In genomic region chr20:3795511-3796468, GRCh38 we compare ENCODE assay signal across 8 cellular contexts.
A peak's percentile ranks its signal among the peaks of the same experiment; 100 is the strongest.
DNase-seq lines count a peak whose midpoint lies in the region; ATAC-seq and FAIRE-seq lines count a peak whose summit lies in the region.

CDC25B (plus strand) TSS chr20:3796310; CDS start chr20:3796532, 222 bp downstream.

- no peaks in the 10 kb centered on the region for H3K9me3 ChIP-seq in effector memory CD4-positive, alpha-beta T cell (ENCODE audit: control insufficient read depth, low read length)

- peaks cover 42% of the 10 kb centered on the region for H3K4me1 ChIP-seq in effector memory CD4-positive, alpha-beta T cell (ENCODE audit: control insufficient read depth, insufficient read depth, low read length, poor library complexity, severe bottlenecking)

- peak within 1 kb of the TSS; percentile 83 for H3K4me3 ChIP-seq in effector memory CD4-positive, alpha-beta T cell (ENCODE audit: insufficient read depth, low read depth, low read length, poor library complexity, severe bottlenecking)

- peak; percentile 75 for FAIRE-seq in HTR-8/SVneo (lab: Jason Lieb, UNC)

- H3K4me3 Mint-ChIP-seq in memory B cell, result peak within 1 kb of the TSS; percentile 91

- H3K9me3 Mint-ChIP-seq in memory B cell, result no peaks in the 10 kb centered on the region

- DNase-seq in COLO668 (lab: John Stamatoyannopoulos, UW; ENCODE audit: unreplicated experiment) (peak; percentile 98), HTR-8/SVneo (ENCODE audit: insufficient read length, low spot score) (peak; percentile 94), NOMO-1 (lab: John Stamatoyannopoulos, UW; ENCODE audit: unreplicated experiment in 2 of 2) (peak; percentile 75 to 90), memory B cell (ENCODE audit: low spot score in 2 of 2) (peak; percentile 67 to 75)
- DNase-seq in activated CD8-positive, alpha-beta memory T cell treated with anti-CD3 and anti-CD28 coated beads for 24 hours, result peak; percentile 94
- DNase-seq in effector memory CD4-positive, alpha-beta T cell, result peak; percentile 80 to 88 (median 87)
- DNase-seq in stimulated activated CD8-positive, alpha-beta memory T cell treated with anti-CD3 and anti-CD28 coated beads, Interleukin-12 subunit alpha, Interleukin-12 subunit beta, amount 100 ng/mL, for 4 hours (ENCODE audit: low read depth), result peak; percentile 82

- ATAC-seq in GM21367 (IDR thresholded peaks at IDR 0.05; ENCODE audit: unreplicated experiment) (peak; percentile 43), memory B cell (ENCODE audit: low read depth) (peak; percentile 78)

- H3K27ac Mint-ChIP-seq in memory B cell, result peak within 1 kb of the TSS; percentile 94

- peaks cover 40% of the 10 kb centered on the region for H3K4me1 Mint-ChIP-seq in memory B cell

- H3K36me3 ChIP-seq in effector memory CD4-positive, alpha-beta T cell (ENCODE audit: control insufficient read depth, insufficient read depth, low read length), result peaks cover 6% of the 10 kb centered on the region

- peaks cover 2% of the 10 kb centered on the region for H3K36me3 Mint-ChIP-seq in memory B cell

- H3K27me3 ChIP-seq in effector memory CD4-positive, alpha-beta T cell (replicated peaks; ENCODE audit: control insufficient read depth, insufficient read depth, low read length, poor library complexity, severe bottlenecking), result no peaks in the 10 kb centered on the region

- peak within 1 kb of the TSS; percentile 84 for H3K27ac ChIP-seq in effector memory CD4-positive, alpha-beta T cell (ENCODE audit: insufficient read depth, low read length, poor library complexity, severe bottlenecking)

- H3K27me3 Mint-ChIP-seq in memory B cell, result no peaks in the 10 kb centered on the region

Comparison
In these comparisons a context has a peak if more than half of its experiments do, and no peak if none do; other contexts are left out.
1. Peak in every context shown above with its lines: DNase-seq, ATAC-seq, H3K4me3 ChIP-seq and H3K27ac ChIP-seq.